In genomic region chr5:171365351-171365750, GRCh38 we compare ENCODE assay signal across 13 cellular contexts. TPM values are rescaled to one million over a fixed set of nuclear protein-coding genes. Genes with fewer than 3 reads are reported as not detected.
DNase-seq lines count a peak whose midpoint lies in the region; ATAC-seq and TF ChIP-seq lines count a peak whose summit lies in the region.
"Had no signal": no experiment of that assay in that cellular context is flagged by ENCODE, and none has a peak within 500 bp of the region (broad histone marks: within the 10 kb centered on the region; RNA-seq: fewer than 3 reads in every experiment).

No MANE protein-coding gene starts in this region.

- H3K4me3 ChIP-seq in WI38 (ENCODE audit: low read depth, low read length): no peak overlapping the region
- H3K4me3 ChIP-seq in kidney epithelial cell (ENCODE audit: low read depth, low read length): no peak overlapping the region

- ATAC-seq in T-cell (replicated peaks in 1 of 4): no peak
- no peak for ATAC-seq in HG03565 (IDR thresholded peaks at IDR 0.05; ENCODE audit: unreplicated experiment)
- ATAC-seq: sciatic nerve had no signal

- peaks cover 8% of the 10 kb centered on the region for H3K4me1 Mint-ChIP-seq in HFFc6 (ENCODE audit: low read depth)
- H3K4me1 Mint-ChIP-seq in T-cell: no peaks in the 10 kb centered on the region

- POLR2A ChIA-PET in T-cell (lab: Charles Lee): no interaction called here

- H3K27ac Mint-ChIP-seq in HFFc6 (no peak overlapping the region), T-cell (no peak overlapping the region)

- H3K27me3 Mint-ChIP-seq in HFFc6 (ENCODE audit: insufficient read depth) (peaks cover 6% of the 10 kb centered on the region; the same call in 1 of the 2 replicates), T-cell (peaks cover 20 to 23% of the 10 kb centered on the region in 2 donors)

- DNase-seq in EL (peak; percentile 35), HFFc6 (no peak), kidney epithelial cell (ENCODE audit: low read depth) (no peak), T-cell (no peak), DMS53 (lab: John Stamatoyannopoulos, UW) (no peak)
- no peak for DNase-seq in activated CD8-positive, alpha-beta memory T cell treated with anti-CD3 and anti-CD28 coated beads for 24 hours
- DNase-seq: activated effector memory CD4-positive, alpha-beta T cell treated with Interleukin-2 at 50 U/mL for 16 hours; NCI-H2029 had no signal

- no peaks in the 10 kb centered on the region for H3K36me3 ChIP-seq in kidney epithelial cell (ENCODE audit: control insufficient read depth, insufficient read depth, low read length)

- CTCF ChIA-PET in T-cell (lab: Charles Lee): no interaction called here

- H3K27me3 ChIP-seq in kidney epithelial cell (ENCODE audit: control insufficient read depth, insufficient read depth, low read length): peaks cover 5% of the 10 kb centered on the region

- H3K36me3 Mint-ChIP-seq in HFFc6 (ENCODE audit: low read depth) (no peaks in the 10 kb centered on the region), T-cell (no peaks in the 10 kb centered on the region)

- TF ChIP-seq CTCF in HFFc6 (IDR thresholded peaks at IDR 0.05): peak; percentile 68
- peak; percentile 41 for TF ChIP-seq CTCF in WI38 (IDR thresholded peaks at IDR 0.05; ENCODE audit: low read depth, low read length)
- peak; percentile 44 for TF ChIP-seq CTCF in kidney epithelial cell (IDR thresholded peaks at IDR 0.05; ENCODE audit: insufficient read depth, low read length, poor library complexity, severe bottlenecking)

- no peak overlapping the region for H3K4me3 Mint-ChIP-seq in HFFc6
- H3K4me3 Mint-ChIP-seq in T-cell: no peak overlapping the region

- H3K9me3 Mint-ChIP-seq in HFFc6 (no peaks in the 10 kb centered on the region), T-cell (no peaks in the 10 kb centered on the region)

RNA-seq across cellular contexts. Expression of gene NPM1, which starts 22.3 kb away (rescaled TPM):
- total RNA-seq in HFFc6 (2021; fragmentation: NEBNext Ultra II Directional; extraction: Animal tissue kit (Norgen Biotek cat#: 25700)): 1,000 to 10,000 TPM; 1,557 to 2,328 (median 1,897) TPM
- total RNA-seq in kidney epithelial cell (1,219 and 1,455 TPM in 2 replicates), T-cell (1,000 to 10,000 TPM in 2 of 5 donors, 100 to 1,000 TPM in 3; 940 to 1,150 (median 989) TPM)

RNA-seq across cellular contexts. Expression of gene FGF18, which starts 54.1 kb away (rescaled TPM):
- under 1 TPM in 2 of 6 experiments, not detected in 4; 0.16 to 0.17 TPM for total RNA-seq in HFFc6 (2021; fragmentation: NEBNext Ultra II Directional; extraction: Animal tissue kit (Norgen Biotek cat#: 25700))
- total RNA-seq in kidney epithelial cell: 0.34 TPM in 1 of 2 replicates, not detected in the other
- total RNA-seq in T-cell: under 1 TPM in 4 of 5 donors, not detected in 1; 0.16 to 0.58 (median 0.21) TPM
- total RNA-seq: T-helper 1 cell treated with Interleukin-12 subunit alpha and Interleukin-12 subunit beta and Interleukin-4 antibody, amounts not matched to agents 30 ng/mL and 1 ng/mL, for 36 hours had no signal

RNA-seq across cellular contexts. Expression of gene TLX3, which starts 56.3 kb away (rescaled TPM):
- total RNA-seq in HFFc6 (2021; fragmentation: NEBNext Ultra II Directional; extraction: Animal tissue kit (Norgen Biotek cat#: 25700)): not detected
- total RNA-seq in kidney epithelial cell (0.14 and 0.58 TPM in 2 replicates), T-cell (not detected)
- total RNA-seq: lower leg skin; sciatic nerve; T-helper 1 cell treated with Interleukin-12 subunit alpha and Interleukin-12 subunit beta and Interleukin-4 antibody, amounts not matched to agents 30 ng/mL and 1 ng/mL, for 36 hours had no signal
